12 cellular contexts compared by ENCODE assay signal in the genomic region with DNA sequence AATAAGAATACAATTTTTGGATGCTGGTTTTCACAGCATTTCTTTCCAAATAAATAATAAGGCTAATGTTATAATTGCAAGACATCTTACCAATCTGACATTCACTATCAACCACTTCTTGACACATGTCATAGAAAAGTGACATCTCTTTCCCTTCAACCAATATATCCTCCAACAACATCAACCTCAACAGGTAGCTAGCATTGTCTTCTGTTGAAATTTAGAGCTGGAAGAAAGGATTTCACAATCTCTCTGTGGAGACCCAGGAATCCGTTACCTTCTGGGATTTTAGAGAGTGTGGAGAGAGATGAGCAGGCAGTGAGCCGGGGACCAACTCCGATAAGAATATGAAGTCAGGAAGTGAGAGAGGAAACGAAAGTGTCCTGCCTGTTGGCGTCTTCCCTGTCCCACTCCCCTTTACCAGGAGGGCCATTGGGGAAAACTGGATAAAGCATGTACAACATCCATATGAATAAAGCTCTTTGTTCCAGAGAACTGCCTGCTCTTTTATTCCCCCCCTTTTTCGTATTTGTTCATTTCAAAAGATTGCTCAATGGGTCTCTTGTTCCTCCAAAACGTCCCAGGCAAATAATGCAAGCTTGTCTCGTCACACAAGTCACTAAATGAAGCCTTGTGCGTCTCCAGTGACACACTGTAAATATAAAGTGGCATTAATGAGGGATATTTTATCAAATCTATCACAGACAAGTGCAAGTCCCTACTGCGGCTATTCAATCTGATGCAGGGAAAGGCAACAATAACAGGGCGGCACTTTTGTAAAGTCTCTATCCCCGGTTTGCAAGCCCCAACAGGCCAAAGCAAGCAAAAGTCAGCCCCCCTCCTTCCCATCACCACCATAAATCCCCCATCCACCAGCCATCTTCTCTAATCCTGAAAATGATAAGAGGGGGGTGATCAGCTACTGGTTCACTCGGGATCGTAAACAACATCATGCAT. TPM values are rescaled to one million over a fixed set of nuclear protein-coding genes. Genes with fewer than 3 reads are reported as not detected.
DNase-seq lines count a peak whose midpoint lies in the region; ATAC-seq and TF ChIP-seq lines count a peak whose summit lies in the region.
"Had no signal": no experiment of that assay in that cellular context is flagged by ENCODE, and none has a peak within 500 bp of the region (broad histone marks: within the 10 kb centered on the region; RNA-seq: fewer than 3 reads in every experiment).

No MANE protein-coding gene starts in this region.

- peaks cover 2% of the 10 kb centered on the region; the same call in 1 of the 2 replicates for H3F3A ChIP-seq in GM23338 (replicated peaks; ENCODE audit: low read depth)

- no peak overlapping the region for H3K18ac ChIP-seq in neuronal stem cell (ENCODE audit: low read length)

- H3K9me3 Mint-ChIP-seq in GM23338 = no peaks in the 10 kb centered on the region
- H3K9me3 Mint-ChIP-seq: activated CD4-positive, alpha-beta memory T cell treated with anti-CD3 and anti-CD28 coated beads for 36 hours; brain had no signal

- H4K20me1 ChIP-seq in GM23338 (replicated peaks; ENCODE audit: insufficient read depth) = peaks cover 20% of the 10 kb centered on the region

- H3K36me3 Mint-ChIP-seq in GM23338 (ENCODE audit: low read depth) = no peaks in the 10 kb centered on the region

- H3K36me3 ChIP-seq in GM23338 (ENCODE audit: insufficient read depth) (no peaks in the 10 kb centered on the region), neuronal stem cell (replicated peaks in 1 of 2; ENCODE audit: control insufficient read depth in 2 of 2, insufficient read depth in 2 of 2, low read length in 2 of 2) (no peaks in the 10 kb centered on the region)

- no peak overlapping the region for H3K27ac ChIP-seq in GM23338 (ENCODE audit: low read depth)
- H3K27ac ChIP-seq in dorsolateral prefrontal cortex = peak overlapping the region; percentile 3 to 99 (median 96)
- H3K27ac ChIP-seq in neuronal stem cell (replicated peaks; ENCODE audit: low read length) = no peak overlapping the region
- H3K27ac ChIP-seq in coronary artery = no peak overlapping the region

- no peak overlapping the region for H3K14ac ChIP-seq in neuronal stem cell (ENCODE audit: low read length)

- H4K8ac ChIP-seq in neuronal stem cell (ENCODE audit: low read depth, low read length) = no peak overlapping the region

- H4K91ac ChIP-seq in neuronal stem cell (ENCODE audit: low read depth, low read length, poor library complexity) = no peak overlapping the region

- H3K79me1 ChIP-seq in neuronal stem cell (ENCODE audit: low read depth, low read length) = no peaks in the 10 kb centered on the region

- no peak overlapping the region for H2BK120ac ChIP-seq in neuronal stem cell (ENCODE audit: low read depth, low read length)

- no peak overlapping the region for H3K4me3 Mint-ChIP-seq in GM23338
- H3K4me3 Mint-ChIP-seq: activated CD4-positive, alpha-beta memory T cell treated with anti-CD3 and anti-CD28 coated beads for 36 hours; brain had no signal

- no peaks in the 10 kb centered on the region for H3K9me3 ChIP-seq in neuronal stem cell (replicated peaks in 1 of 2; ENCODE audit: control insufficient read depth in 2 of 2, insufficient read depth in 1 of 2, low read depth in 1 of 2, low read length in 2 of 2)

- H3K27ac Mint-ChIP-seq in GM23338 = no peak overlapping the region
- H3K27ac Mint-ChIP-seq: activated CD4-positive, alpha-beta memory T cell treated with anti-CD3 and anti-CD28 coated beads for 36 hours; brain had no signal

- peaks cover 18% of the 10 kb centered on the region for H3K27me3 Mint-ChIP-seq in GM23338 (ENCODE audit: insufficient read depth, low read depth, poor library complexity)

- H3K9me2 ChIP-seq in GM23338 (ENCODE audit: insufficient read depth) = no peaks in the 10 kb centered on the region

- H3K4me2 ChIP-seq in GM23338 (peak overlapping the region; percentile 95), neuronal stem cell (ENCODE audit: insufficient read depth, low read length, poor library complexity, severe bottlenecking) (peak overlapping the region; percentile 51)

- intact Hi-C loops in dorsolateral prefrontal cortex (cut with DNase I) = loop anchor here (5.0 to 10.0 kb wide), 3 partner anchors 59 to 714 kb away; no protein-coding TSS in a partner anchor

- H3K4me1 ChIP-seq in GM23338 (ENCODE audit: insufficient read depth) (peaks cover 51% of the 10 kb centered on the region), neuronal stem cell (ENCODE audit: control insufficient read depth in 2 of 2, insufficient read depth in 1 of 2, low read depth in 1 of 2, low read length in 2 of 2) (peaks cover 14 to 15% of the 10 kb centered on the region in 2 donors)

- no peak overlapping the region for H3K4ac ChIP-seq in neuronal stem cell (ENCODE audit: low read length)

- H2AFZ ChIP-seq in GM23338 (no peak overlapping the region), neuronal stem cell (ENCODE audit: low read length) (peak overlapping the region; percentile 63)

- TF ChIP-seq CTCF in GM23338 (conservative IDR thresholded peaks at IDR 0.05; ENCODE audit: low read depth in 2 of 2) = no peak
- TF ChIP-seq CTCF in dorsolateral prefrontal cortex (IDR thresholded peaks at IDR 0.05 in 54 of 56, conservative IDR thresholded peaks at IDR 0.05 in 2 of 56; ENCODE audit: low read depth in 1 of 56, partially characterized antibody in 56 of 56) = peak in 14 of 56 donors; percentile 2 to 39 (median 20)
- no peak for TF ChIP-seq CTCF in coronary artery (IDR thresholded peaks at IDR 0.05)

- H3K79me2 ChIP-seq in GM23338 (replicated peaks; ENCODE audit: insufficient read depth) = peaks cover 4% of the 10 kb centered on the region; the same call in 1 of the 2 replicates

- no peak overlapping the region for H3K9ac ChIP-seq in neuronal stem cell (ENCODE audit: low read depth, low read length, poor library complexity)

- H3K4me3 ChIP-seq in GM23338 = peak overlapping the region; percentile 74
- peak overlapping the region; percentile 63 to 93 (median 86) for H3K4me3 ChIP-seq in dorsolateral prefrontal cortex
- H3K4me3 ChIP-seq in neuronal stem cell (ENCODE audit: low read length in 2 of 2) = peak overlapping the region in 1 of 2 donors; percentile 73
- H3K4me3 ChIP-seq in coronary artery = no peak overlapping the region

- no peak for ATAC-seq in GM23338

- peak; percentile 27 for DNase-seq in GM23338 (ENCODE audit: low spot score)
- DNase-seq in NCI-H345 treated with DMSO at 0.1 percent for 48 hours (lab: John Stamatoyannopoulos, UW; ENCODE audit: unreplicated experiment) = peak; percentile 86
- peak in 4 of 10 donors; percentile 18 to 53 (median 29) for DNase-seq in dorsolateral prefrontal cortex
- peak; percentile 3 for DNase-seq in neuronal stem cell (ENCODE audit: low spot score)
- no peak for DNase-seq in coronary artery (ENCODE audit: low spot score)
- DNase-seq in NCI-H524 (lab: John Stamatoyannopoulos, UW) = no peak
- no peak for DNase-seq in stimulated activated naive CD4-positive, alpha-beta T cell treated with Interleukin-2 at 50 U/mL for 16 hours (lab: John Stamatoyannopoulos, UW)
- no peak for DNase-seq in cerebellar nuclear complex (lab: John Stamatoyannopoulos, UW)
- DNase-seq: activated CD4-positive, alpha-beta memory T cell treated with anti-CD3 and anti-CD28 coated beads for 36 hours; DMS 273 treated with DMSO at 0.1 percent for 48 hours; Karpas-422 had no signal

- H2BK12ac ChIP-seq in neuronal stem cell (ENCODE audit: low read length) = no peak overlapping the region

- H3K4me1 Mint-ChIP-seq in GM23338 = peaks cover 32% of the 10 kb centered on the region

- no peak overlapping the region for H2BK5ac ChIP-seq in neuronal stem cell (ENCODE audit: low read length)

- H3K27me3 ChIP-seq in GM23338 (ENCODE audit: insufficient read depth) (peaks cover 61% of the 10 kb centered on the region), dorsolateral prefrontal cortex (no peaks in the 10 kb centered on the region), neuronal stem cell (ENCODE audit: control insufficient read depth in 3 of 3, insufficient read depth in 3 of 3, low read depth in 1 of 3, low read length in 3 of 3) (peaks cover 0 to 4% (median 0%) of the 10 kb centered on the region in 3 experiments)

- no peak overlapping the region for H3K23ac ChIP-seq in neuronal stem cell (ENCODE audit: low read depth, low read length, poor library complexity)

- H2AK5ac ChIP-seq in neuronal stem cell (ENCODE audit: low read depth, low read length) = no peak overlapping the region

- H2BK15ac ChIP-seq in neuronal stem cell (ENCODE audit: low read length) = no peak overlapping the region

- no CpG with 5 or more reads among the region's 14 CpGs for WGBS in neuronal stem cell (ENCODE audit: extremely low coverage in 2 of 2, insufficient read length in 2 of 2, insufficient replicate concordance in 1 of 2), 2 donors

TF ChIP-seq in GM23338, 12 proteins besides CTCF, POLR2A, EP300 and RAD21 (continues in another document):
- TF ChIP-seq, protein P1, sequence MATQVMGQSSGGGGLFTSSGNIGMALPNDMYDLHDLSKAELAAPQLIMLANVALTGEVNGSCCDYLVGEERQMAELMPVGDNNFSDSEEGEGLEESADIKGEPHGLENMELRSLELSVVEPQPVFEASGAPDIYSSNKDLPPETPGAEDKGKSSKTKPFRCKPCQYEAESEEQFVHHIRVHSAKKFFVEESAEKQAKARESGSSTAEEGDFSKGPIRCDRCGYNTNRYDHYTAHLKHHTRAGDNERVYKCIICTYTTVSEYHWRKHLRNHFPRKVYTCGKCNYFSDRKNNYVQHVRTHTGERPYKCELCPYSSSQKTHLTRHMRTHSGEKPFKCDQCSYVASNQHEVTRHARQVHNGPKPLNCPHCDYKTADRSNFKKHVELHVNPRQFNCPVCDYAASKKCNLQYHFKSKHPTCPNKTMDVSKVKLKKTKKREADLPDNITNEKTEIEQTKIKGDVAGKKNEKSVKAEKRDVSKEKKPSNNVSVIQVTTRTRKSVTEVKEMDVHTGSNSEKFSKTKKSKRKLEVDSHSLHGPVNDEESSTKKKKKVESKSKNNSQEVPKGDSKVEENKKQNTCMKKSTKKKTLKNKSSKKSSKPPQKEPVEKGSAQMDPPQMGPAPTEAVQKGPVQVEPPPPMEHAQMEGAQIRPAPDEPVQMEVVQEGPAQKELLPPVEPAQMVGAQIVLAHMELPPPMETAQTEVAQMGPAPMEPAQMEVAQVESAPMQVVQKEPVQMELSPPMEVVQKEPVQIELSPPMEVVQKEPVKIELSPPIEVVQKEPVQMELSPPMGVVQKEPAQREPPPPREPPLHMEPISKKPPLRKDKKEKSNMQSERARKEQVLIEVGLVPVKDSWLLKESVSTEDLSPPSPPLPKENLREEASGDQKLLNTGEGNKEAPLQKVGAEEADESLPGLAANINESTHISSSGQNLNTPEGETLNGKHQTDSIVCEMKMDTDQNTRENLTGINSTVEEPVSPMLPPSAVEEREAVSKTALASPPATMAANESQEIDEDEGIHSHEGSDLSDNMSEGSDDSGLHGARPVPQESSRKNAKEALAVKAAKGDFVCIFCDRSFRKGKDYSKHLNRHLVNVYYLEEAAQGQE (IDR thresholded peaks at IDR 0.05; ENCODE audit: unreplicated experiment) = no peak
- TF ChIP-seq EZH2 (IDR thresholded peaks at IDR 0.05; ENCODE audit: low read depth, unreplicated experiment) (peak; percentile 66), NANOG (IDR thresholded peaks at IDR 0.05; ENCODE audit: borderline replicate concordance) (no peak)

RNA-seq across cellular contexts. Expression of gene CADM1, which starts 3.4 kb away (rescaled TPM):
- total RNA-seq in GM23338 (2014; rRNA removed; shearing (Covaris generic)) = 18.0 and 26.1 TPM in 2 replicates
- polyA plus RNA-seq in GM23338 (2016; fragmentation: Nextera tagmentation; extraction: Ambion mirVana) = 16.5 and 18.0 TPM in 2 replicates
- 100 to 1,000 TPM; 119 to 227 (median 154) TPM for total RNA-seq in dorsolateral prefrontal cortex
- 70.2 TPM for polyA plus RNA-seq in neuronal stem cell (2013, experiment 1 of 2)
- polyA plus RNA-seq in neuronal stem cell (2013, experiment 2 of 2) = 74.4 TPM

Comparison
In these comparisons a context has a peak if more than half of its experiments do, and no peak if none do; other contexts are left out.
1. DNase-seq: peak in GM23338 (single experiment), NCI-H345 treated with DMSO at 0.1 percent for 48 hours (single experiment) and neuronal stem cell (single experiment); none in coronary artery (single experiment), NCI-H524 (0 of 2), stimulated activated naive CD4-positive, alpha-beta T cell treated with Interleukin-2 at 50 U/mL for 16 hours (single experiment) and cerebellar nuclear complex (0 of 2).
2. H3K27ac ChIP-seq: peak in dorsolateral prefrontal cortex (59 of 59); none in GM23338 (single experiment), neuronal stem cell (single experiment) and coronary artery (0 of 2).